In the genomic region with DNA sequence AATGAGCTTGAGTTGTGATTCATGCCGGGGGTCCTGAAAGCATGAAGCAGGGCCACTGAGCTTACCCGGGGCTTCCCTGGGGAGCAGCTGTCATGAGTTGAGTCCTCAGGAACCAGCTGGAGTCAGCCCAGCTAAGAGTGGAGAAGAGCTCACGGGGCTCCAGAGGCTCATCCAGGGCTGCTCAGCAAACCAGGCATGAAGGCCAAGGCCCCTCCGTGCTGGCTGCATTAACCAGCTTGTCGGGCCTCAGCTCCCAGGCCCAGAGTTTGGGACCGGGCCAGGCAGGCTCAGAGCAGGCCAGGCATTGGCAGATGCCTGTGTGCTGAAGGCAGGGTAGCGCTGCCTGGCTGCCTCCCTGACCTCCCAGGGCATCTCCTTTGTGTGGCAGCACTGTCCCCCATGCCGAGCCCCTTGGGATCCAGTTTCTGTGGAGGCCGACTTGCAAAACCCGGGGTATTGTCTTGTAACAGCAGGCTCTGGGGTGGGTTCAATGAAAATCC, we compare ENCODE assay signal across 1 cellular context.
TF ChIP-seq lines count a peak whose summit lies in the region.

No MANE protein-coding gene starts in this region.

TF ChIP-seq in WTC11, 78 proteins besides CTCF, POLR2A, EP300 and RAD21 (continued from another document):
- TF ChIP-seq, protein P1, sequence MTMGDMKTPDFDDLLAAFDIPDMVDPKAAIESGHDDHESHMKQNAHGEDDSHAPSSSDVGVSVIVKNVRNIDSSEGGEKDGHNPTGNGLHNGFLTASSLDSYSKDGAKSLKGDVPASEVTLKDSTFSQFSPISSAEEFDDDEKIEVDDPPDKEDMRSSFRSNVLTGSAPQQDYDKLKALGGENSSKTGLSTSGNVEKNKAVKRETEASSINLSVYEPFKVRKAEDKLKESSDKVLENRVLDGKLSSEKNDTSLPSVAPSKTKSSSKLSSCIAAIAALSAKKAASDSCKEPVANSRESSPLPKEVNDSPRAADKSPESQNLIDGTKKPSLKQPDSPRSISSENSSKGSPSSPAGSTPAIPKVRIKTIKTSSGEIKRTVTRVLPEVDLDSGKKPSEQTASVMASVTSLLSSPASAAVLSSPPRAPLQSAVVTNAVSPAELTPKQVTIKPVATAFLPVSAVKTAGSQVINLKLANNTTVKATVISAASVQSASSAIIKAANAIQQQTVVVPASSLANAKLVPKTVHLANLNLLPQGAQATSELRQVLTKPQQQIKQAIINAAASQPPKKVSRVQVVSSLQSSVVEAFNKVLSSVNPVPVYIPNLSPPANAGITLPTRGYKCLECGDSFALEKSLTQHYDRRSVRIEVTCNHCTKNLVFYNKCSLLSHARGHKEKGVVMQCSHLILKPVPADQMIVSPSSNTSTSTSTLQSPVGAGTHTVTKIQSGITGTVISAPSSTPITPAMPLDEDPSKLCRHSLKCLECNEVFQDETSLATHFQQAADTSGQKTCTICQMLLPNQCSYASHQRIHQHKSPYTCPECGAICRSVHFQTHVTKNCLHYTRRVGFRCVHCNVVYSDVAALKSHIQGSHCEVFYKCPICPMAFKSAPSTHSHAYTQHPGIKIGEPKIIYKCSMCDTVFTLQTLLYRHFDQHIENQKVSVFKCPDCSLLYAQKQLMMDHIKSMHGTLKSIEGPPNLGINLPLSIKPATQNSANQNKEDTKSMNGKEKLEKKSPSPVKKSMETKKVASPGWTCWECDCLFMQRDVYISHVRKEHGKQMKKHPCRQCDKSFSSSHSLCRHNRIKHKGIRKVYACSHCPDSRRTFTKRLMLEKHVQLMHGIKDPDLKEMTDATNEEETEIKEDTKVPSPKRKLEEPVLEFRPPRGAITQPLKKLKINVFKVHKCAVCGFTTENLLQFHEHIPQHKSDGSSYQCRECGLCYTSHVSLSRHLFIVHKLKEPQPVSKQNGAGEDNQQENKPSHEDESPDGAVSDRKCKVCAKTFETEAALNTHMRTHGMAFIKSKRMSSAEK (CRISPR knock-in tag; IDR thresholded peaks at IDR 0.05; ENCODE audit: borderline replicate concordance), result no peak
- TF ChIP-seq JUN (CRISPR knock-in tag; IDR thresholded peaks at IDR 0.05) (0 out of 2 replicates have a peak, but pooled peaks have one; percentile 22), TCF7 (CRISPR knock-in tag; IDR thresholded peaks at IDR 0.05; ENCODE audit: low read depth) (no peak), SMAD4 (CRISPR knock-in tag; IDR thresholded peaks at IDR 0.05) (no peak)
- TF ChIP-seq, protein P2, sequence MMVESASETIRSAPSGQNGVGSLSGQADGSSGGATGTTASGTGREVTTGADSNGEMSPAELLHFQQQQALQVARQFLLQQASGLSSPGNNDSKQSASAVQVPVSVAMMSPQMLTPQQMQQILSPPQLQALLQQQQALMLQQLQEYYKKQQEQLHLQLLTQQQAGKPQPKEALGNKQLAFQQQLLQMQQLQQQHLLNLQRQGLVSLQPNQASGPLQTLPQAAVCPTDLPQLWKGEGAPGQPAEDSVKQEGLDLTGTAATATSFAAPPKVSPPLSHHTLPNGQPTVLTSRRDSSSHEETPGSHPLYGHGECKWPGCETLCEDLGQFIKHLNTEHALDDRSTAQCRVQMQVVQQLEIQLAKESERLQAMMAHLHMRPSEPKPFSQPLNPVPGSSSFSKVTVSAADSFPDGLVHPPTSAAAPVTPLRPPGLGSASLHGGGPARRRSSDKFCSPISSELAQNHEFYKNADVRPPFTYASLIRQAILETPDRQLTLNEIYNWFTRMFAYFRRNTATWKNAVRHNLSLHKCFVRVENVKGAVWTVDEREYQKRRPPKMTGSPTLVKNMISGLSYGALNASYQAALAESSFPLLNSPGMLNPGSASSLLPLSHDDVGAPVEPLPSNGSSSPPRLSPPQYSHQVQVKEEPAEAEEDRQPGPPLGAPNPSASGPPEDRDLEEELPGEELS (CRISPR knock-in tag; IDR thresholded peaks at IDR 0.05), result 0 out of 2 replicates have a peak, but pooled peaks have one; percentile 11
- TF ChIP-seq, protein P3, sequence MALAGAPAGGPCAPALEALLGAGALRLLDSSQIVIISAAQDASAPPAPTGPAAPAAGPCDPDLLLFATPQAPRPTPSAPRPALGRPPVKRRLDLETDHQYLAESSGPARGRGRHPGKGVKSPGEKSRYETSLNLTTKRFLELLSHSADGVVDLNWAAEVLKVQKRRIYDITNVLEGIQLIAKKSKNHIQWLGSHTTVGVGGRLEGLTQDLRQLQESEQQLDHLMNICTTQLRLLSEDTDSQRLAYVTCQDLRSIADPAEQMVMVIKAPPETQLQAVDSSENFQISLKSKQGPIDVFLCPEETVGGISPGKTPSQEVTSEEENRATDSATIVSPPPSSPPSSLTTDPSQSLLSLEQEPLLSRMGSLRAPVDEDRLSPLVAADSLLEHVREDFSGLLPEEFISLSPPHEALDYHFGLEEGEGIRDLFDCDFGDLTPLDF (CRISPR knock-in tag; IDR thresholded peaks at IDR 0.05), result no peak
- TF ChIP-seq, protein P4, sequence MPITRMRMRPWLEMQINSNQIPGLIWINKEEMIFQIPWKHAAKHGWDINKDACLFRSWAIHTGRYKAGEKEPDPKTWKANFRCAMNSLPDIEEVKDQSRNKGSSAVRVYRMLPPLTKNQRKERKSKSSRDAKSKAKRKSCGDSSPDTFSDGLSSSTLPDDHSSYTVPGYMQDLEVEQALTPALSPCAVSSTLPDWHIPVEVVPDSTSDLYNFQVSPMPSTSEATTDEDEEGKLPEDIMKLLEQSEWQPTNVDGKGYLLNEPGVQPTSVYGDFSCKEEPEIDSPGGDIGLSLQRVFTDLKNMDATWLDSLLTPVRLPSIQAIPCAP (CRISPR knock-in tag; IDR thresholded peaks at IDR 0.05), result no peak
